8 cellular contexts compared by ENCODE assay signal in the genomic region with DNA sequence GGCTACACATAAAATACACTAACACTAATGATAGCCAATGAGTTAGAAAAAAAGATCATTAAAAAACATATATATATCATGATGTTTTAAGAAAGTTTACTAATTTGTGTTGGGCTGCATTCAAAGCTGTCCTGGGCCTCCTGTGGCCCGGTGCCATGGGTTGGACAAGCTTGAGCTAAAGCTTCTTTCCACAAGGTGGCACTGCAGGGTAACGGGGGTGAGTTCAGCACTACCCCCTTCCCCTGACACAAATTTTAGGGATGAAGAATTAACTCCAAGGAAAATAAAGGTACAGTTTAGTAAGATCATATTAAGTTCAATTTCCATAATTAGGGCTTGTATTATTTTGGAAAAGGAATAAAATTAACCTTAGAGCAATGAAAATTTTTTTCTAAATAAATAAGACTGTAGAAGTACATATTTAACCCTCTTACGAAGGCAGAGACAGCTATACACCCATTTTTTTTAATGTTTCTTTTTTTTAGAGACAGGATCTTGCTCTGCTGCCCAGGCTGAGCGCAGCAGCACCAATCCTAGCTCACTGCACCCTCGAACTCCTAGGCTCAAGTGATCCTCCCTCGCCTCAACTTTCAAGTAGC. TPM values are rescaled to one million over a fixed set of nuclear protein-coding genes. Genes with fewer than 3 reads are reported as not detected.
DNase-seq lines count a peak whose midpoint lies in the region; ATAC-seq and TF ChIP-seq lines count a peak whose summit lies in the region.

No MANE protein-coding gene starts in this region.

- H3K27ac Mint-ChIP-seq in GM23338, result no peak overlapping the region

- intact Hi-C loops in dorsolateral prefrontal cortex (cut with DNase I) (loop anchor here in 1 of 2 donors (5.0 to 10.0 kb wide), 2 partner anchors 104 to 166 kb away; no protein-coding TSS in a partner anchor), lower lobe of right lung (cut with DNase I) (no loop called here)

- H3K79me2 ChIP-seq in GM23338 (replicated peaks; ENCODE audit: insufficient read depth), result no peaks in the 10 kb centered on the region

- no peaks in the 10 kb centered on the region; the same call in 1 of the 2 replicates for H3F3A ChIP-seq in GM23338 (replicated peaks; ENCODE audit: low read depth)

- no peaks in the 10 kb centered on the region for H3K27me3 Mint-ChIP-seq in GM23338 (ENCODE audit: insufficient read depth, low read depth, poor library complexity)

- no peaks in the 10 kb centered on the region for H3K36me3 Mint-ChIP-seq in GM23338 (ENCODE audit: low read depth)

- H3K9me3 ChIP-seq in lower lobe of right lung, result no peaks in the 10 kb centered on the region

- DNase-seq in ACHN, result peak; percentile 67
- DNase-seq in GM23338 (ENCODE audit: low spot score), result peak; percentile 93
- DNase-seq in NCI-H510A (lab: John Stamatoyannopoulos, UW), result peak; percentile 45
- DNase-seq in activated CD4-positive, alpha-beta T cell treated with anti-CD3 and anti-CD28 coated beads, Interleukin-2, amount 50 U/mL, for 4 hours, result peak; percentile 58 to 60
- peak in 9 of 10 donors; percentile 42 to 67 (median 58) for DNase-seq in dorsolateral prefrontal cortex
- peak; percentile 73 for DNase-seq in lower lobe of right lung
- peak; percentile 47 for DNase-seq in stimulated activated CD8-positive, alpha-beta memory T cell treated with anti-CD3 and anti-CD28 coated beads, Interleukin-15, amount 100 ng/mL, for 1 hour (ENCODE audit: low read depth)
- no peak for DNase-seq in GOT3 (lab: John Stamatoyannopoulos, UW)

- H3K27me3 ChIP-seq in GM23338 (ENCODE audit: insufficient read depth), result no peaks in the 10 kb centered on the region
- no peaks in the 10 kb centered on the region for H3K27me3 ChIP-seq in dorsolateral prefrontal cortex
- no peaks in the 10 kb centered on the region for H3K27me3 ChIP-seq in lower lobe of right lung (ENCODE audit: low read depth)

- H3K36me3 ChIP-seq in GM23338 (ENCODE audit: insufficient read depth), result no peaks in the 10 kb centered on the region
- H3K36me3 ChIP-seq in lower lobe of right lung, result no peaks in the 10 kb centered on the region

- TF ChIP-seq CTCF in GM23338 (conservative IDR thresholded peaks at IDR 0.05; ENCODE audit: low read depth in 2 of 2) (peak; percentile 90 to 92), dorsolateral prefrontal cortex (IDR thresholded peaks at IDR 0.05 in 54 of 56, conservative IDR thresholded peaks at IDR 0.05 in 2 of 56; ENCODE audit: low read depth in 1 of 56, partially characterized antibody in 56 of 56) (peak; percentile 57 to 98 (median 85)), lower lobe of right lung (IDR thresholded peaks at IDR 0.05) (peak; percentile 87)

- H3K27ac ChIP-seq in GM23338 (ENCODE audit: low read depth), result no peak overlapping the region
- no peak overlapping the region for H3K27ac ChIP-seq in dorsolateral prefrontal cortex
- no peak overlapping the region for H3K27ac ChIP-seq in lower lobe of right lung

- no peak overlapping the region for H3K4me3 Mint-ChIP-seq in GM23338

- no peak overlapping the region for H3K4me2 ChIP-seq in GM23338

- H3K4me3 ChIP-seq in GM23338 (no peak overlapping the region), dorsolateral prefrontal cortex (no peak overlapping the region), lower lobe of right lung (no peak overlapping the region)

- no peaks in the 10 kb centered on the region for H3K9me2 ChIP-seq in GM23338 (ENCODE audit: insufficient read depth)

- in situ Hi-C loops in ACHN (cut with HindIII; ENCODE audit: low pct_ligation_motif_present, low pct_unique_long_range_greater_than_20kb, low sequenced_read_pairs), result no loop called here

- H3K9me3 Mint-ChIP-seq in GM23338, result no peaks in the 10 kb centered on the region

- no peaks in the 10 kb centered on the region for H4K20me1 ChIP-seq in GM23338 (replicated peaks; ENCODE audit: insufficient read depth)

- H3K4me1 Mint-ChIP-seq in GM23338, result no peaks in the 10 kb centered on the region

- H2AFZ ChIP-seq in GM23338, result no peak overlapping the region

- ATAC-seq in GM23338 (peak; percentile 99), lower lobe of right lung (peak; percentile 89 to 92)

- no peaks in the 10 kb centered on the region for H3K4me1 ChIP-seq in GM23338 (ENCODE audit: insufficient read depth)
- peaks cover 34% of the 10 kb centered on the region for H3K4me1 ChIP-seq in lower lobe of right lung

TF ChIP-seq in GM23338, 12 proteins besides CTCF, POLR2A, EP300 and RAD21:
- TF ChIP-seq POLR2AphosphoS5 (IDR thresholded peaks at IDR 0.05; ENCODE audit: low read depth), result no peak
- TF ChIP-seq ZNF331 (CRISPR knock-in tag; IDR thresholded peaks at IDR 0.05; ENCODE audit: low read depth), result no peak
- no peak for TF ChIP-seq JUNB (IDR thresholded peaks at IDR 0.05; ENCODE audit: unreplicated experiment)
- TF ChIP-seq EZH2 (IDR thresholded peaks at IDR 0.05; ENCODE audit: low read depth, unreplicated experiment), result no peak
- TF ChIP-seq, protein P1, sequence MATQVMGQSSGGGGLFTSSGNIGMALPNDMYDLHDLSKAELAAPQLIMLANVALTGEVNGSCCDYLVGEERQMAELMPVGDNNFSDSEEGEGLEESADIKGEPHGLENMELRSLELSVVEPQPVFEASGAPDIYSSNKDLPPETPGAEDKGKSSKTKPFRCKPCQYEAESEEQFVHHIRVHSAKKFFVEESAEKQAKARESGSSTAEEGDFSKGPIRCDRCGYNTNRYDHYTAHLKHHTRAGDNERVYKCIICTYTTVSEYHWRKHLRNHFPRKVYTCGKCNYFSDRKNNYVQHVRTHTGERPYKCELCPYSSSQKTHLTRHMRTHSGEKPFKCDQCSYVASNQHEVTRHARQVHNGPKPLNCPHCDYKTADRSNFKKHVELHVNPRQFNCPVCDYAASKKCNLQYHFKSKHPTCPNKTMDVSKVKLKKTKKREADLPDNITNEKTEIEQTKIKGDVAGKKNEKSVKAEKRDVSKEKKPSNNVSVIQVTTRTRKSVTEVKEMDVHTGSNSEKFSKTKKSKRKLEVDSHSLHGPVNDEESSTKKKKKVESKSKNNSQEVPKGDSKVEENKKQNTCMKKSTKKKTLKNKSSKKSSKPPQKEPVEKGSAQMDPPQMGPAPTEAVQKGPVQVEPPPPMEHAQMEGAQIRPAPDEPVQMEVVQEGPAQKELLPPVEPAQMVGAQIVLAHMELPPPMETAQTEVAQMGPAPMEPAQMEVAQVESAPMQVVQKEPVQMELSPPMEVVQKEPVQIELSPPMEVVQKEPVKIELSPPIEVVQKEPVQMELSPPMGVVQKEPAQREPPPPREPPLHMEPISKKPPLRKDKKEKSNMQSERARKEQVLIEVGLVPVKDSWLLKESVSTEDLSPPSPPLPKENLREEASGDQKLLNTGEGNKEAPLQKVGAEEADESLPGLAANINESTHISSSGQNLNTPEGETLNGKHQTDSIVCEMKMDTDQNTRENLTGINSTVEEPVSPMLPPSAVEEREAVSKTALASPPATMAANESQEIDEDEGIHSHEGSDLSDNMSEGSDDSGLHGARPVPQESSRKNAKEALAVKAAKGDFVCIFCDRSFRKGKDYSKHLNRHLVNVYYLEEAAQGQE (IDR thresholded peaks at IDR 0.05; ENCODE audit: unreplicated experiment), result no peak
- TF ChIP-seq NANOG (IDR thresholded peaks at IDR 0.05; ENCODE audit: borderline replicate concordance), result no peak

RNA-seq across cellular contexts. Expression of a gene that starts 38.9 kb away (rescaled TPM):
- 6.5 and 8.5 TPM in 2 replicates for total RNA-seq in GM23338 (2014; rRNA removed; shearing (Covaris generic))
- 2.0 and 3.8 TPM in 2 replicates for polyA plus RNA-seq in GM23338 (2016; fragmentation: Nextera tagmentation; extraction: Ambion mirVana)
- total RNA-seq in dorsolateral prefrontal cortex, result 100 to 1,000 TPM in 18 of 120 experiments, 10 to 100 TPM in 102; 36.7 to 122 (median 85.6) TPM
- 60.6 TPM for total RNA-seq in lower lobe of right lung
